12 cellular contexts compared by ENCODE assay signal in the genomic region with DNA sequence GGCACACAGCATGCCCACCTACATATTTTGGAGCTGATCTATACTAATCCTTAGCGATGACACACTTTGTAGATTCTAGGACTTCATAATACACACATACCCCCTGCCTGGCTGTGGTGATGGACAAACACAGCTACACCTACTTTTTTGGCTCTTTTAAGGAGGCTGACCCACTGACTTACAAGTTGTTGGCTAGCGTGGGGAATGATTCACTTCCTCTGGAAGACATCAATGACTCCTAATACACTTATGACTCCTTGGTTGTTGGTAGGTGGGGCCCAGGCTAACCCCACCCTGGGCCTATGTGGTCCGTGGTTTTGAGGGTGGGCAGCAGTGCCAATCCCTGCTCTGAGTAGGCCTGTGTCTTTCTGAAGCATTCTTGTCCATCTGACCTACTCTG.
DNase-seq lines count a peak whose midpoint lies in the region; ATAC-seq and TF ChIP-seq lines count a peak whose summit lies in the region.
"Had no signal": no experiment of that assay in that cellular context is flagged by ENCODE, and none has a peak within 500 bp of the region (broad histone marks: within the 10 kb centered on the region; RNA-seq: fewer than 3 reads in every experiment).

No MANE protein-coding gene starts in this region.

- no peak overlapping the region for H3K9ac ChIP-seq in mesendoderm (ENCODE audit: low read length)
- H3K9ac ChIP-seq in Karpas-422 (ENCODE audit: low read length), result no peak overlapping the region

- H2AFZ ChIP-seq in Karpas-422 (ENCODE audit: low read length), result no peak overlapping the region

- DNase-seq in activated CD8-positive, alpha-beta T cell treated with anti-CD3 and anti-CD28 coated beads for 36 hours, result peak; percentile 24
- DNase-seq in activated CD8-positive, alpha-beta T cell treated with anti-CD3 and anti-CD28 coated beads, Interleukin-2, amount 10 ng/mL, durations not matched to agents 7 days and 5 days, result no peak
- no peak for DNase-seq in RWPE2 (ENCODE audit: low spot score)
- DNase-seq in fibroblast of villous mesenchyme (ENCODE audit: low read depth), result peak; percentile 60
- no peak for DNase-seq in stimulated activated naive CD8-positive, alpha-beta T cell treated with anti-CD3 and anti-CD28 coated beads, Interleukin-15, Interleukin-2, amounts not matched to agents 100 U/mL and 50 U/mL, for 24 hours
- no peak for DNase-seq in effector CD8-positive, alpha-beta T cell (lab: John Stamatoyannopoulos, UW)
- no peak for DNase-seq in mesendoderm
- DNase-seq in Karpas-422, result no peak
- DNase-seq: KBM-7 had no signal

- H4K8ac ChIP-seq in mesendoderm (ENCODE audit: low read depth, low read length), result no peak overlapping the region

- H2BK5ac ChIP-seq in mesendoderm (ENCODE audit: low read length), result no peak overlapping the region

- CTCF ChIA-PET in activated CD8-positive, alpha-beta T cell treated with anti-CD3 and anti-CD28 coated beads for 36 hours (lab: Charles Lee), result interaction anchor here (0.6 to 0.7 kb wide), 2 partner anchors 16 to 1620 kb away, joined by 3 to 4 read pairs; no protein-coding TSS in a partner anchor
- CTCF ChIA-PET in activated CD8-positive, alpha-beta T cell treated with anti-CD3 and anti-CD28 coated beads, Interleukin-2, amount 10 ng/mL, durations not matched to agents 7 days and 5 days (lab: Charles Lee), result interaction anchor here (1.2 kb wide), 1 partner anchor 16 kb away, joined by 3 read pairs; no protein-coding TSS in a partner anchor

- H3K4me3 ChIP-seq in RWPE2 (ENCODE audit: severe bottlenecking), result no peak overlapping the region
- no peak overlapping the region for H3K4me3 ChIP-seq in fibroblast of villous mesenchyme (ENCODE audit: low read depth, low read length)
- H3K4me3 ChIP-seq in mesendoderm (ENCODE audit: low read length), result no peak overlapping the region
- H3K4me3 ChIP-seq in Karpas-422 (ENCODE audit: low read length), result no peak overlapping the region
- H3K4me3 ChIP-seq: tibial nerve had no signal

- H3K27me3 Mint-ChIP-seq in activated CD8-positive, alpha-beta T cell treated with anti-CD3 and anti-CD28 coated beads for 36 hours, result peaks cover 3% of the 10 kb centered on the region
- peaks cover 6% of the 10 kb centered on the region for H3K27me3 Mint-ChIP-seq in activated CD8-positive, alpha-beta T cell treated with anti-CD3 and anti-CD28 coated beads, Interleukin-2, amount 10 ng/mL, durations not matched to agents 7 days and 5 days (ENCODE audit: low read depth)

- no peaks in the 10 kb centered on the region for H3K9me2 ChIP-seq in Karpas-422 (replicated peaks; ENCODE audit: insufficient read depth, low read length)

- H3K79me2 ChIP-seq in mesendoderm (ENCODE audit: control insufficient read depth, insufficient read depth, low read length) (no peaks in the 10 kb centered on the region), Karpas-422 (ENCODE audit: low read length) (no peaks in the 10 kb centered on the region)

- H3K79me1 ChIP-seq in mesendoderm (ENCODE audit: low read length), result no peaks in the 10 kb centered on the region

- H4K5ac ChIP-seq in mesendoderm (ENCODE audit: low read length), result no peak overlapping the region

- no peak overlapping the region for H3K23ac ChIP-seq in mesendoderm (ENCODE audit: low read length)

- peaks cover 8% of the 10 kb centered on the region for H3K4me1 ChIP-seq in RWPE2 (ENCODE audit: insufficient read depth, poor library complexity, severe bottlenecking)
- H3K4me1 ChIP-seq in mesendoderm (ENCODE audit: control insufficient read depth, low read depth, low read length), result no peaks in the 10 kb centered on the region
- no peaks in the 10 kb centered on the region for H3K4me1 ChIP-seq in Karpas-422 (ENCODE audit: low read length)

- POLR2A ChIA-PET in activated CD8-positive, alpha-beta T cell treated with anti-CD3 and anti-CD28 coated beads for 36 hours (lab: Charles Lee), result no interaction called here
- POLR2A ChIA-PET in activated CD8-positive, alpha-beta T cell treated with anti-CD3 and anti-CD28 coated beads, Interleukin-2, amount 10 ng/mL, durations not matched to agents 7 days and 5 days (lab: Charles Lee), result no interaction called here

- H3K4me2 ChIP-seq in mesendoderm (ENCODE audit: low read length), result no peak overlapping the region
- no peak overlapping the region for H3K4me2 ChIP-seq in Karpas-422 (ENCODE audit: low read depth, low read length, poor library complexity, severe bottlenecking)

- H3K36me3 Mint-ChIP-seq in activated CD8-positive, alpha-beta T cell treated with anti-CD3 and anti-CD28 coated beads for 36 hours (ENCODE audit: low read depth), result no peaks in the 10 kb centered on the region
- H3K36me3 Mint-ChIP-seq in activated CD8-positive, alpha-beta T cell treated with anti-CD3 and anti-CD28 coated beads, Interleukin-2, amount 10 ng/mL, durations not matched to agents 7 days and 5 days (ENCODE audit: low read depth), result no peaks in the 10 kb centered on the region
- H3K36me3 Mint-ChIP-seq: activated naive CD4-positive, alpha-beta T cell treated with anti-CD3 and anti-CD28 coated beads, Interleukin-2, amount 50 U/mL, for 72 hours; WTC11 had no signal

- peak; percentile 60 for ATAC-seq in activated CD8-positive, alpha-beta T cell treated with anti-CD3 and anti-CD28 coated beads for 36 hours
- no peak for ATAC-seq in activated CD8-positive, alpha-beta T cell treated with anti-CD3 and anti-CD28 coated beads, Interleukin-2, amount 10 ng/mL, durations not matched to agents 7 days and 5 days
- ATAC-seq in RWPE2 (ENCODE audit: low read depth), result peak; percentile 97
- peak; percentile 71 for ATAC-seq in stimulated activated naive CD8-positive, alpha-beta T cell treated with anti-CD3 and anti-CD28 coated beads, Interleukin-15, Interleukin-2, amounts not matched to agents 100 U/mL and 50 U/mL, for 24 hours
- ATAC-seq: WTC11 had no signal

- H3K4me3 Mint-ChIP-seq in activated CD8-positive, alpha-beta T cell treated with anti-CD3 and anti-CD28 coated beads for 36 hours, result no peak overlapping the region
- H3K4me3 Mint-ChIP-seq in activated CD8-positive, alpha-beta T cell treated with anti-CD3 and anti-CD28 coated beads, Interleukin-2, amount 10 ng/mL, durations not matched to agents 7 days and 5 days, result no peak overlapping the region
- H3K4me3 Mint-ChIP-seq: WTC11 had no signal

- no peak overlapping the region for H3K18ac ChIP-seq in mesendoderm (ENCODE audit: low read length)

- H3K56ac ChIP-seq in mesendoderm (ENCODE audit: low read length), result no peak overlapping the region

- H3K27ac ChIP-seq in RWPE2 (ENCODE audit: poor library complexity, severe bottlenecking) (no peak overlapping the region), mesendoderm (ENCODE audit: low read depth, low read length) (no peak overlapping the region), Karpas-422 (ENCODE audit: low read length) (no peak overlapping the region)
- H3K27ac ChIP-seq: tibial nerve had no signal

- no peaks in the 10 kb centered on the region for H3K36me3 ChIP-seq in RWPE2 (ENCODE audit: low read depth)
- H3K36me3 ChIP-seq in mesendoderm (ENCODE audit: control insufficient read depth, insufficient read depth, low read length), result no peaks in the 10 kb centered on the region
- no peaks in the 10 kb centered on the region for H3K36me3 ChIP-seq in Karpas-422 (ENCODE audit: insufficient read depth, low read length)
- H3K36me3 ChIP-seq: tibial nerve had no signal

- H3K9me3 ChIP-seq in RWPE2 (ENCODE audit: severe bottlenecking) (no peaks in the 10 kb centered on the region), Karpas-422 (ENCODE audit: low read length) (no peaks in the 10 kb centered on the region)

- intact Hi-C loops in activated CD8-positive, alpha-beta T cell treated with anti-CD3 and anti-CD28 coated beads for 36 hours (cut with micrococcal nuclease), result no loop called here

- peaks cover 2% of the 10 kb centered on the region for H3K4me1 Mint-ChIP-seq in activated CD8-positive, alpha-beta T cell treated with anti-CD3 and anti-CD28 coated beads for 36 hours (ENCODE audit: low read depth)
- peaks cover 4% of the 10 kb centered on the region for H3K4me1 Mint-ChIP-seq in activated CD8-positive, alpha-beta T cell treated with anti-CD3 and anti-CD28 coated beads, Interleukin-2, amount 10 ng/mL, durations not matched to agents 7 days and 5 days (ENCODE audit: low read depth)
- H3K4me1 Mint-ChIP-seq: WTC11 had no signal

- H3K4ac ChIP-seq in mesendoderm (ENCODE audit: low read depth, low read length), result no peak overlapping the region

- H3K27me3 ChIP-seq in RWPE2 (ENCODE audit: insufficient read depth, poor library complexity, severe bottlenecking), result no peaks in the 10 kb centered on the region
- H3K27me3 ChIP-seq in mesendoderm (ENCODE audit: insufficient read depth, low read length, poor library complexity), result no peaks in the 10 kb centered on the region
- H3K27me3 ChIP-seq in Karpas-422 (ENCODE audit: low read length), result no peaks in the 10 kb centered on the region
- H3K27me3 ChIP-seq: tibial nerve had no signal

- H2AK5ac ChIP-seq in mesendoderm (ENCODE audit: low read length), result no peak overlapping the region

- WGBS in mesendoderm (ENCODE audit: extremely low coverage, insufficient coverage, low lambda C conversion rate), result no CpG with 5 or more reads among the region's 3 CpGs

- H2BK15ac ChIP-seq in mesendoderm (replicated peaks; ENCODE audit: low read depth), result no peak overlapping the region

- TF ChIP-seq CTCF in activated CD8-positive, alpha-beta T cell treated with anti-CD3 and anti-CD28 coated beads for 36 hours (IDR thresholded peaks at IDR 0.05), result no peak
- TF ChIP-seq CTCF in RWPE2 (IDR thresholded peaks at IDR 0.05; ENCODE audit: poor library complexity, severe bottlenecking) (no peak), fibroblast of villous mesenchyme (IDR thresholded peaks at IDR 0.05; ENCODE audit: insufficient read depth, low read depth, low read length) (no peak)

- H2BK120ac ChIP-seq in mesendoderm (ENCODE audit: low read depth, low read length), result no peak overlapping the region

- no peaks in the 10 kb centered on the region for H4K20me1 ChIP-seq in Karpas-422 (ENCODE audit: insufficient read depth, low read depth, low read length)

- no peaks in the 10 kb centered on the region for H3K9me3 Mint-ChIP-seq in activated CD8-positive, alpha-beta T cell treated with anti-CD3 and anti-CD28 coated beads for 36 hours
- H3K9me3 Mint-ChIP-seq in activated CD8-positive, alpha-beta T cell treated with anti-CD3 and anti-CD28 coated beads, Interleukin-2, amount 10 ng/mL, durations not matched to agents 7 days and 5 days (ENCODE audit: insufficient read depth), result no peaks in the 10 kb centered on the region

- H3K27ac Mint-ChIP-seq in activated CD8-positive, alpha-beta T cell treated with anti-CD3 and anti-CD28 coated beads for 36 hours, result no peak overlapping the region
- H3K27ac Mint-ChIP-seq in activated CD8-positive, alpha-beta T cell treated with anti-CD3 and anti-CD28 coated beads, Interleukin-2, amount 10 ng/mL, durations not matched to agents 7 days and 5 days, result no peak overlapping the region
- H3K27ac Mint-ChIP-seq: activated naive CD4-positive, alpha-beta T cell treated with anti-CD3 and anti-CD28 coated beads, Interleukin-2, amount 50 U/mL, for 72 hours; WTC11 had no signal

Comparison
In these comparisons a context has a peak if more than half of its experiments do, and no peak if none do; other contexts are left out.
1. DNase-seq: peak in activated CD8-positive, alpha-beta T cell treated with anti-CD3 and anti-CD28 coated beads for 36 hours (single experiment) and fibroblast of villous mesenchyme (single experiment); none in activated CD8-positive, alpha-beta T cell treated with anti-CD3 and anti-CD28 coated beads, Interleukin-2, amount 10 ng/mL, durations not matched to agents 7 days and 5 days (single experiment), RWPE2 (single experiment), stimulated activated naive CD8-positive, alpha-beta T cell treated with anti-CD3 and anti-CD28 coated beads, Interleukin-15, Interleukin-2, amounts not matched to agents 100 U/mL and 50 U/mL, for 24 hours (single experiment), effector CD8-positive, alpha-beta T cell (single experiment), mesendoderm (single experiment) and Karpas-422 (single experiment).